Comparison of ENCODE assay signal across 25 cellular contexts in the genomic region with DNA sequence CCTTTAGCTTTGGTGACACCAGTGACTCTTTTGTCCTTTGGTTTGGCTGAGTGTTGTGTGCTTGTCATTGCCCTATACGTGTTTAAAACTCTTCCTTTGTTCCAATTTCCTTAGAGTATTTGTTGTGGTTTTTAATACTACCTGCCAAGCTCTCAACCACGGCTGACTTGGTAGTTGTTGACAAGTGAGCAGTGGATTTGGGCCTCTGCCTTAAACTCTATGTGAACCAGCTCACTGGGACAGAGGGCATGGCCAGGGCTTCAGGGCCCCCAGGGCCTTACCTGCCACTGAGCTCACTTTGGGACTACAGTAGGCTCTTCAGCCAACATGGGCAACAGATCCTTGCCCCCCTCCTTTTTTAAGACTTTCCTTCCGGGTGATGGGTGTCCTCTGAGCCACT. TPM values are rescaled to one million over a fixed set of nuclear protein-coding genes. Genes with fewer than 3 reads are reported as not detected.
A peak's percentile ranks its signal among the peaks of the same experiment; 100 is the strongest.
DNase-seq lines count a peak whose midpoint lies in the region; ATAC-seq, FAIRE-seq and TF ChIP-seq lines count a peak whose summit lies in the region.
"Had no signal": no experiment of that assay in that cellular context is flagged by ENCODE, and none has a peak within 500 bp of the region (broad histone marks: within the 10 kb centered on the region; RNA-seq: fewer than 3 reads in every experiment).

No MANE protein-coding gene starts in this region.

- H3K23ac ChIP-seq in H1 (ENCODE audit: insufficient read length): no peak overlapping the region

- no peak overlapping the region for H2BK5ac ChIP-seq in H1 (ENCODE audit: low read depth, low read length)

- H3K9me3 ChIP-seq in T-helper 17 cell (ENCODE audit: control insufficient read depth, low read length, poor library complexity, severe bottlenecking): no peaks in the 10 kb centered on the region
- H3K9me3 ChIP-seq in H1 (ENCODE audit: insufficient read depth in 2 of 2, low read depth in 1 of 2, low read length in 1 of 2): no peaks in the 10 kb centered on the region
- H3K9me3 ChIP-seq: Peyer's patch had no signal

- H3K4me2 ChIP-seq in H1 (ENCODE audit: insufficient read depth in 1 of 2, low read depth in 2 of 2, low read length in 2 of 2): no peak overlapping the region

- H3K4me1 Mint-ChIP-seq in stimulated activated naive CD8-positive, alpha-beta T cell treated with anti-CD3 and anti-CD28 coated beads, Interleukin-15, amount 100 ng/mL, for 72 hours: peaks cover 16% of the 10 kb centered on the region
- H3K4me1 Mint-ChIP-seq in T-helper 17 cell: peaks cover 18% of the 10 kb centered on the region
- H3K4me1 Mint-ChIP-seq: nephron, WTC11 had no signal

- no peak overlapping the region for H2BK20ac ChIP-seq in H1 (ENCODE audit: low read length)

- H3K27ac Mint-ChIP-seq in stimulated activated naive CD8-positive, alpha-beta T cell treated with anti-CD3 and anti-CD28 coated beads, Interleukin-15, amount 100 ng/mL, for 72 hours: peak overlapping the region in 1 of 2 donors; percentile 13
- peak overlapping the region; percentile 93 for H3K27ac Mint-ChIP-seq in T-helper 17 cell
- H3K27ac Mint-ChIP-seq: activated naive CD4-positive, alpha-beta T cell treated with anti-CD3 and anti-CD28 coated beads for 36 hours; activated T-helper 1 cell treated with anti-CD3 and anti-CD28 coated beads, Interleukin-12 subunit alpha, Interleukin-12 subunit beta, Interleukin-2, Interleukin-4 antibody, amounts not matched to agents 30 ng/mL and 10 ng/mL and 1 ng/mL, durations not matched to agents 14 hours and 24 hours and 36 hours; nephron; type B pancreatic cell; WTC11 had no signal

- no peak overlapping the region for H3K27ac ChIP-seq in H1 (ENCODE audit: low read depth, low read length)
- H3K27ac ChIP-seq: C4-2B, Peyer's patch had no signal

- DNase-seq in stimulated activated naive CD8-positive, alpha-beta T cell treated with anti-CD3 and anti-CD28 coated beads, Interleukin-15, amount 100 ng/mL, for 72 hours: no peak
- DNase-seq in stimulated activated naive CD8-positive, alpha-beta T cell treated with anti-CD3 and anti-CD28 coated beads, Interleukin-15, Interleukin-2, amounts not matched to agents 100 U/mL and 50 U/mL, for 24 hours: no peak
- DNase-seq in T-helper 17 cell: no peak
- DNase-seq in H1 (ENCODE audit: low read depth in 1 of 2, low spot score in 2 of 2): no peak
- DNase-seq in inferior parietal cortex (ENCODE audit: extremely low spot score): no peak
- DNase-seq: cortex of kidney, glutamatergic neuron, NCI-H1694, NCI-H446 treated with DMSO at 0.1 percent for 48 hours, NCI-H774 had no signal

- H4K20me1 ChIP-seq in H1 (replicated peaks in 1 of 2; ENCODE audit: control insufficient read depth in 1 of 2, insufficient read depth in 2 of 2, low read length in 2 of 2): no peaks in the 10 kb centered on the region

- no peaks in the 10 kb centered on the region for H3K27me3 ChIP-seq in H1 (replicated peaks in 1 of 4; ENCODE audit: control insufficient read depth in 3 of 4, extremely low read depth in 1 of 4, insufficient read depth in 3 of 4, low read length in 3 of 4)
- H3K27me3 ChIP-seq: Peyer's patch had no signal

- no peak overlapping the region for H3K9ac ChIP-seq in H1 (replicated peaks in 1 of 4; ENCODE audit: extremely low read depth in 1 of 4, low read depth in 3 of 4, low read length in 3 of 4)

- TF ChIP-seq RAD21 in H1 (IDR thresholded peaks at IDR 0.05 in 1 of 2, conservative IDR thresholded peaks at IDR 0.05 in 1 of 2; ENCODE audit: low read depth in 2 of 2, low read length in 2 of 2): no peak

- no peak overlapping the region for H2BK12ac ChIP-seq in H1 (ENCODE audit: low read depth, low read length)

- no peaks in the 10 kb centered on the region for H3K23me2 ChIP-seq in H1 (ENCODE audit: low read depth, low read length)

- H2AK5ac ChIP-seq in H1 (ENCODE audit: low read depth, low read length): no peak overlapping the region

- no peak overlapping the region for H4K8ac ChIP-seq in H1 (ENCODE audit: extremely low read depth, insufficient read depth, low read length)

- no peak overlapping the region for H4K5ac ChIP-seq in H1 (ENCODE audit: insufficient read length, low read depth, low read length)

- no peak for TF ChIP-seq POLR2A in H1 (IDR thresholded peaks at IDR 0.05; ENCODE audit: control extremely low read depth in 1 of 2, low read depth in 2 of 2, low read length in 2 of 2)

- peak overlapping the region in 1 of 2 donors; percentile 34 for H3K4me3 Mint-ChIP-seq in stimulated activated naive CD8-positive, alpha-beta T cell treated with anti-CD3 and anti-CD28 coated beads, Interleukin-15, amount 100 ng/mL, for 72 hours
- peak overlapping the region; percentile 65 for H3K4me3 Mint-ChIP-seq in T-helper 17 cell
- H3K4me3 Mint-ChIP-seq: activated naive CD4-positive, alpha-beta T cell treated with anti-CD3 and anti-CD28 coated beads for 36 hours; activated T-helper 1 cell treated with anti-CD3 and anti-CD28 coated beads, Interleukin-12 subunit alpha, Interleukin-12 subunit beta, Interleukin-2, Interleukin-4 antibody, amounts not matched to agents 30 ng/mL and 10 ng/mL and 1 ng/mL, durations not matched to agents 14 hours and 24 hours and 36 hours; nephron; type B pancreatic cell; WTC11 had no signal

- H2BK120ac ChIP-seq in H1 (replicated peaks; ENCODE audit: low read depth, low read length): no peak overlapping the region

- no peak overlapping the region for H3K18ac ChIP-seq in H1 (ENCODE audit: extremely low read depth, low read length)

- H3K4me1 ChIP-seq in H1 (replicated peaks in 1 of 4; ENCODE audit: control insufficient read depth in 3 of 4, insufficient read depth in 4 of 4, low read length in 3 of 4): no peaks in the 10 kb centered on the region

- H3K79me1 ChIP-seq in H1 (ENCODE audit: low read depth, low read length): no peaks in the 10 kb centered on the region

- H2AFZ ChIP-seq in H1 (ENCODE audit: low read length): 0 out of 2 replicates have a peak overlapping the region, but pooled peaks have one; percentile 3

- H3K56ac ChIP-seq in H1 (replicated peaks; ENCODE audit: insufficient read length, low read depth, low read length): no peak overlapping the region

- FAIRE-seq in H1 (lab: Jason Lieb, UNC): no peak
- FAIRE-seq: D721Med, keratinocyte had no signal

- H3K14ac ChIP-seq in H1 (ENCODE audit: insufficient read length): no peak overlapping the region

- no peak overlapping the region for H3K4me3 ChIP-seq in H1 (ENCODE audit: extremely low read depth in 1 of 4, insufficient read depth in 2 of 4, low read depth in 3 of 4, low read length in 4 of 4)
- H3K4me3 ChIP-seq: lung, Peyer's patch had no signal

- H3K36me3 ChIP-seq in H1 (ENCODE audit: control insufficient read depth in 2 of 4, insufficient read depth in 4 of 4, low read length in 3 of 4): no peaks in the 10 kb centered on the region
- H3K36me3 ChIP-seq: Peyer's patch had no signal

- POLR2A ChIA-PET in H1 (lab: Charles Lee; ENCODE audit: partially characterized antibody): no interaction called here

- no peaks in the 10 kb centered on the region for H3K36me3 Mint-ChIP-seq in T-helper 17 cell (ENCODE audit: low read depth)
- H3K36me3 Mint-ChIP-seq: type B pancreatic cell, WTC11 had no signal

- TF ChIP-seq EP300 in H1 (IDR thresholded peaks at IDR 0.05; ENCODE audit: borderline replicate concordance in 1 of 2, low read depth in 2 of 2, low read length in 2 of 2): no peak

- H3K27me3 Mint-ChIP-seq in stimulated activated naive CD8-positive, alpha-beta T cell treated with anti-CD3 and anti-CD28 coated beads, Interleukin-15, amount 100 ng/mL, for 72 hours: peaks cover under 1% of the 10 kb centered on the region
- H3K27me3 Mint-ChIP-seq in T-helper 17 cell: no peaks in the 10 kb centered on the region

- peak; percentile 18 for ATAC-seq in stimulated activated naive CD8-positive, alpha-beta T cell treated with anti-CD3 and anti-CD28 coated beads, Interleukin-15, amount 100 ng/mL, for 72 hours
- no peak for ATAC-seq in stimulated activated naive CD8-positive, alpha-beta T cell treated with anti-CD3 and anti-CD28 coated beads, Interleukin-15, Interleukin-2, amounts not matched to agents 100 U/mL and 50 U/mL, for 24 hours
- peak; percentile 55 for ATAC-seq in T-helper 17 cell
- no peak for ATAC-seq in HG03460 (IDR thresholded peaks at IDR 0.05; ENCODE audit: unreplicated experiment)
- ATAC-seq in HG03045 (IDR thresholded peaks at IDR 0.05; ENCODE audit: unreplicated experiment): no peak
- ATAC-seq: esophagus mucosa had no signal

- H4K91ac ChIP-seq in H1 (replicated peaks; ENCODE audit: insufficient read length, low read length): no peak overlapping the region

- no peaks in the 10 kb centered on the region for H3K79me2 ChIP-seq in H1 (ENCODE audit: control insufficient read depth in 1 of 2, insufficient read depth in 2 of 2, low read length in 2 of 2)

- H2BK15ac ChIP-seq in H1 (ENCODE audit: low read length): no peak overlapping the region

- no peaks in the 10 kb centered on the region for H3K9me3 Mint-ChIP-seq in stimulated activated naive CD8-positive, alpha-beta T cell treated with anti-CD3 and anti-CD28 coated beads, Interleukin-15, amount 100 ng/mL, for 72 hours
- H3K9me3 Mint-ChIP-seq: activated naive CD4-positive, alpha-beta T cell treated with anti-CD3 and anti-CD28 coated beads for 36 hours; activated T-helper 1 cell treated with anti-CD3 and anti-CD28 coated beads, Interleukin-12 subunit alpha, Interleukin-12 subunit beta, Interleukin-2, Interleukin-4 antibody, amounts not matched to agents 30 ng/mL and 10 ng/mL and 1 ng/mL, durations not matched to agents 14 hours and 24 hours and 36 hours; type B pancreatic cell; WTC11 had no signal

- WGBS in H1 (ENCODE audit: extremely low coverage in 1 of 2, insufficient coverage in 1 of 2, insufficient read length in 1 of 2, insufficient replicate concordance in 2 of 2, low coverage in 1 of 2, low lambda C conversion rate in 2 of 2, missing lambda C conversion rate in 1 of 2), 2 experiments: 92% methylated on average over 3 of the region's 3 CpGs; no CpG with 5 or more reads in 1 of the 2 experiments

- no peak for TF ChIP-seq CTCF in H1 (IDR thresholded peaks at IDR 0.05; ENCODE audit: control extremely low read depth in 1 of 3, insufficient read depth in 1 of 3, low read depth in 1 of 3, low read length in 3 of 3)

- H3K4ac ChIP-seq in H1 (replicated peaks; ENCODE audit: insufficient read length, low read depth, low read length): no peak overlapping the region

- CTCF ChIA-PET in H1 (lab: Charles Lee; ENCODE audit: partially characterized antibody): interaction anchor here (1.3 to 5.0 kb wide), 2 partner anchors 16 to 91 kb away, joined by 4 to 33 read pairs; no protein-coding TSS in a partner anchor

RNA-seq across cellular contexts. Expression of a gene that starts 9.6 kb away (rescaled TPM):
- not detected for total RNA-seq in T-helper 17 cell
- total RNA-seq in H1 (2021; fragmentation: NEBNext Ultra II Directional; extraction: Animal tissue kit (Norgen Biotek cat#: 25700)): not detected in 2 replicates
- polyA plus RNA-seq in H1 (2011; rRNA removed): 0.02 and 0.03 TPM in 2 replicates
- polyA plus RNA-seq in H1 (2011; cell fraction: cytosol; rRNA removed): not detected
- polyA plus RNA-seq in H1 (2011; cell fraction: nucleus; rRNA removed): 0.04 TPM
- not detected in 4 replicates for polyA plus RNA-seq in H1 (2012, experiment 1 of 2)
- not detected for polyA plus RNA-seq in H1 (2012, experiment 2 of 2)
- 0.02 TPM for polyA plus RNA-seq in H1 (2013, experiment 1 of 2)
- polyA plus RNA-seq in H1 (2013, experiment 2 of 2): under 0.01 TPM
- polyA minus RNA-seq in H1 (2011; rRNA and poly(A)+ RNA removed): 0.03 TPM in 1 of 2 replicates, not detected in the other
- polyA minus RNA-seq in H1 (2011; cell fraction: cytosol; rRNA and poly(A)+ RNA removed): not detected
- not detected for polyA minus RNA-seq in H1 (2011; cell fraction: nucleus; rRNA and poly(A)+ RNA removed)
- total RNA-seq: activated naive CD4-positive, alpha-beta T cell treated with anti-CD3 and anti-CD28 coated beads for 36 hours; activated T-helper 1 cell treated with anti-CD3 and anti-CD28 coated beads, Interleukin-12 subunit alpha, Interleukin-12 subunit beta, Interleukin-2, Interleukin-4 antibody, amounts not matched to agents 30 ng/mL and 10 ng/mL and 1 ng/mL, durations not matched to agents 14 hours and 24 hours and 36 hours; fibroblast of villous mesenchyme; mononuclear cell had no signal

Comparison
In these comparisons a context has a peak if more than half of its experiments do, and no peak if none do; other contexts are left out.
1. ATAC-seq: peak in stimulated activated naive CD8-positive, alpha-beta T cell treated with anti-CD3 and anti-CD28 coated beads, Interleukin-15, amount 100 ng/mL, for 72 hours (single experiment) and T-helper 17 cell (single experiment); none in stimulated activated naive CD8-positive, alpha-beta T cell treated with anti-CD3 and anti-CD28 coated beads, Interleukin-15, Interleukin-2, amounts not matched to agents 100 U/mL and 50 U/mL, for 24 hours (single experiment), HG03460 (single experiment) and HG03045 (single experiment).